Comparison of ENCODE assay signal across 8 cellular contexts in the genomic region with DNA sequence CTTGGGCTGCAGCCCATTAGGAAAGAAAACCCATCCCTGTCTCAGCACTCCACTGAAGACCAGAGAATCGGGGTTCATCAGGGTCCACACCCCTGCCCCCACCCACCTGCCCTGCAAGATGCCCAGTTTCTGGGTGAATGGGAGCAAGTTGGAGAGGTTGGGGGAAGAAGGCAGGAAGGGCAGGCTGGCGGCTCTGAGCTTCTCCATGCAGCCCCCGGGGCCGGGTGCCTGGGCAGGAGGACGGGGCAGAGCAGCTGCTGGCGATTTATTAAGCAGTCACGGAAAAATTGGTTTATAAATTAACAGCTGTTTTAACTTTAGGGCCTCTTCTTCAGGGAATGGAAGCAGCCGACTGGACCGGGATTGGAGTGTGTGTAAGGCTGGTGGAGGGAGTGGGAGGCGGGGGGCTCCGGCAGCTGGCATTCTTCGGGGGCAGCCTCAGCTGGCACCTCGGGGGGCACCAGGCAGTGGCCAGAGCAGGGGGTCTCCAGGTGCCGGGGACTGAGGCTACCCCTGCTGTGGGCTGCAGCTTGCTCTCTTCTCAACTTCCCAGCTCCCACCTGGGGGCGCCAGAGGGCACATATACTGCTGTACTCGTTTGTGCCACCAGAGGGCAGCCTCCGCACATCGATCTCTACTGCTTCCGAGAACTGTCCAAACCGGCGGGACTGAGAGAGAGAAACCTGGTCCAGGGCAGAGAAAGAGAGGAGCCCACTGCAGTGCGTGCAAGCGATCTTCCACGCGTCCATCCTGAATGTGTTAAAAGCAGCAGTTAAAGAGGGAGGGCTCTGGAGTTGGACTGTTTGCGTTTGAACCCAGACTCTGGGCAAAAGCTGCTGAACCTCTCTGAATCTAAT.
DNase-seq lines count a peak whose midpoint lies in the region; ATAC-seq and TF ChIP-seq lines count a peak whose summit lies in the region.

No MANE protein-coding gene starts in this region.

- ATAC-seq in HG02678 (IDR thresholded peaks at IDR 0.05; ENCODE audit: unreplicated experiment) (peak; percentile 68), HG02938 (IDR thresholded peaks at IDR 0.05; ENCODE audit: unreplicated experiment) (no peak)

- in situ Hi-C loops in brain microvascular endothelial cell (cut with HindIII; ENCODE audit: low pct_ligation_motif_present, low sequenced_read_pairs): no loop called here

- DNase-seq in ELF-1 (ENCODE audit: low read depth, low spot score) (peak; percentile 96), NCI-H2171 (lab: John Stamatoyannopoulos, UW) (peak; percentile 42), brain microvascular endothelial cell (peak; percentile 79), inferior parietal cortex (ENCODE audit: extremely low spot score) (peak; percentile 94)
- DNase-seq in stimulated activated CD4-positive, alpha-beta T cell treated with anti-CD3 and anti-CD28 coated beads, Interleukin-15, amount 100 ng/mL, for 1 hour (ENCODE audit: low read depth in 1 of 2, low spot score in 1 of 2): peak; percentile 80 to 83

- peak overlapping the region; percentile 26; the same call in 1 of the 2 replicates for H3K27ac ChIP-seq in VCaP
- no peak overlapping the region for H3K27ac ChIP-seq in brain microvascular endothelial cell

- peaks cover 36% of the 10 kb centered on the region for H3K27me3 ChIP-seq in brain microvascular endothelial cell (replicated peaks)

- TF ChIP-seq CTCF in VCaP (conservative IDR thresholded peaks at IDR 0.05) (peak; percentile 100), brain microvascular endothelial cell (IDR thresholded peaks at IDR 0.05; ENCODE audit: low read depth, low read length, missing control alignments) (peak; percentile 100)

- H3K36me3 ChIP-seq in brain microvascular endothelial cell (replicated peaks): no peaks in the 10 kb centered on the region

- no peak overlapping the region for H3K4me3 ChIP-seq in brain microvascular endothelial cell (ENCODE audit: low read depth, low read length)

Comparison
In these comparisons a context has a peak if more than half of its experiments do, and no peak if none do; other contexts are left out.
1. DNase-seq: peak in every context shown above with its lines; median percentile 96 in ELF-1; 94 in inferior parietal cortex; 82 in stimulated activated CD4-positive, alpha-beta T cell treated with anti-CD3 and anti-CD28 coated beads, Interleukin-15, amount 100 ng/mL, for 1 hour; 79 in brain microvascular endothelial cell; 42 in NCI-H2171.